In the genomic region with DNA sequence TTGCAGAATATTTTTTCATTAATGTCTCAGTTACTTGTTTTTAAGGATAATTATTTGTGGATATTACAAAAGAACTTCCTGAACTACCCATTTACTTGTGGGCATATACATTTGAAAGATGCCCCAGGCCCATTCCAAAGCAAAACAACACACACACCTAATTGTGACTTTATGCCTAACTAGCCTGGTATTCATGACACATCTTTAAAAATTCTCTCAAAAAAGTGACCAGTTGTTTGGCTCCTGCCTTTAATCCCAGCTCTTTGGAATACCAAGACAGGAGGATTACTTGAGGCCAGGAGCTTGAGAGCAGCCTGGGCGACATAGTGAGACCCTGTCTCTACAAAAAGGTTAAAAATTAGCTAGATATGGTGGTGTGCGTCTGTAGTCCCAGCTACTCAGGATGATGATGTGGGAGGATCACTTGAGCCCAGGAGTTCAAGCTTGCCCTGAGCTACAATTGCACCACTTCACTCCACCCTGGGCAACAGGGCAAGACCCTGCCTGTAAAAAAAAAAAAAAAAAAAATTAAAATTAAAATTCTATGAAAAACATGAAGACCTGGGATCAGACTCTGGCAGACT, we compare ENCODE assay signal across 15 cellular contexts. TPM values are rescaled to one million over a fixed set of nuclear protein-coding genes. Genes with fewer than 3 reads are reported as not detected.
DNase-seq lines count a peak whose midpoint lies in the region; ATAC-seq, FAIRE-seq and TF ChIP-seq lines count a peak whose summit lies in the region.
"Had no signal": no experiment of that assay in that cellular context is flagged by ENCODE, and none has a peak within 500 bp of the region (broad histone marks: within the 10 kb centered on the region; RNA-seq: fewer than 3 reads in every experiment).

No MANE protein-coding gene starts in this region.

- no peaks in the 10 kb centered on the region for H4K20me1 ChIP-seq in astrocyte (ENCODE audit: insufficient read depth, low read length)

- H3K9ac ChIP-seq in astrocyte (ENCODE audit: low read length) = peak overlapping the region; percentile 54

- peak overlapping the region in 7 of 10 donors; percentile 13 to 79 (median 54) for H3K27ac ChIP-seq in heart right ventricle
- H3K27ac ChIP-seq in astrocyte (ENCODE audit: low read depth, low read length) = peak overlapping the region; percentile 99
- peak overlapping the region; percentile 65 to 68 for H3K27ac ChIP-seq in right atrium auricular region
- peak overlapping the region; percentile 79 for H3K27ac ChIP-seq in vagina
- H3K27ac ChIP-seq: neutrophil had no signal

- WGBS in heart right ventricle, 2 donors = 56 to 92% methylated on average over 2 of the region's 2 CpGs

- no peaks in the 10 kb centered on the region for H3K79me2 ChIP-seq in astrocyte (ENCODE audit: insufficient read depth, low read length)

- H3K36me3 ChIP-seq in heart right ventricle (no peaks in the 10 kb centered on the region), astrocyte (ENCODE audit: insufficient read depth, low read length) (no peaks in the 10 kb centered on the region), right atrium auricular region (no peaks in the 10 kb centered on the region), vagina (no peaks in the 10 kb centered on the region)
- H3K36me3 ChIP-seq: neutrophil, uterus had no signal

- no peaks in the 10 kb centered on the region for H3K36me3 Mint-ChIP-seq in astrocyte (ENCODE audit: low read depth, unreplicated experiment)
- H3K36me3 Mint-ChIP-seq: activated naive CD4-positive, alpha-beta T cell treated with anti-CD3 and anti-CD28 coated beads, Interleukin-2, amount 50 U/mL, for 72 hours had no signal

- peak overlapping the region; percentile 12 for H3K4me2 ChIP-seq in astrocyte (ENCODE audit: low read length)

- intact Hi-C loops in heart right ventricle (cut with DNase I) = no loop called here
- intact Hi-C loops in left ventricle myocardium superior (cut with micrococcal nuclease) = no loop called here
- intact Hi-C loops in vagina (cut with DNase I) = no loop called here

- peaks cover 0 to 38% (median 10%) of the 10 kb centered on the region in 9 donors for H3K4me1 ChIP-seq in heart right ventricle
- H3K4me1 ChIP-seq in astrocyte (ENCODE audit: insufficient read depth, low read length) = peaks cover 41% of the 10 kb centered on the region
- H3K4me1 ChIP-seq in right atrium auricular region = peaks cover 0 to 12% of the 10 kb centered on the region in 2 donors
- peaks cover 26% of the 10 kb centered on the region for H3K4me1 ChIP-seq in vagina

- no peaks in the 10 kb centered on the region for H3K9me3 ChIP-seq in heart right ventricle
- H3K9me3 ChIP-seq in astrocyte (ENCODE audit: insufficient read depth, low read depth, low read length) = no peaks in the 10 kb centered on the region
- no peaks in the 10 kb centered on the region for H3K9me3 ChIP-seq in right atrium auricular region
- H3K9me3 ChIP-seq in vagina = no peaks in the 10 kb centered on the region
- H3K9me3 ChIP-seq: neutrophil, uterus had no signal

- H3K27me3 ChIP-seq in heart right ventricle (no peaks in the 10 kb centered on the region), astrocyte (ENCODE audit: insufficient read depth, low read length) (no peaks in the 10 kb centered on the region), right atrium auricular region (no peaks in the 10 kb centered on the region), vagina (no peaks in the 10 kb centered on the region)
- H3K27me3 ChIP-seq: neutrophil, uterus had no signal

- H3K27ac Mint-ChIP-seq in astrocyte (ENCODE audit: unreplicated experiment) = peak overlapping the region; percentile 90
- H3K27ac Mint-ChIP-seq: activated naive CD4-positive, alpha-beta T cell treated with anti-CD3 and anti-CD28 coated beads, Interleukin-2, amount 50 U/mL, for 72 hours had no signal

- FAIRE-seq in astrocyte (lab: Jason Lieb, UNC) (no peak), frontal cortex (lab: Jason Lieb, UNC) (no peak)
- FAIRE-seq: endometrium, islet of Langerhans had no signal

- H3K4me1 Mint-ChIP-seq in astrocyte (ENCODE audit: low read depth, unreplicated experiment) = peaks cover 41% of the 10 kb centered on the region

- H3K4me3 Mint-ChIP-seq in astrocyte (ENCODE audit: unreplicated experiment) = peak overlapping the region; percentile 15

- ATAC-seq in heart right ventricle (peak in 1 of 8 donors; percentile 20), left ventricle myocardium superior (no peak)
- ATAC-seq: activated naive CD4-positive, alpha-beta T cell treated with anti-CD3 and anti-CD28 coated beads, Interleukin-2, amount 50 U/mL, for 72 hours had no signal

- H3K27me3 Mint-ChIP-seq in astrocyte (ENCODE audit: low read depth, unreplicated experiment) = no peaks in the 10 kb centered on the region

- TF ChIP-seq CTCF in heart right ventricle (IDR thresholded peaks at IDR 0.05) = no peak
- no peak for TF ChIP-seq CTCF in astrocyte (IDR thresholded peaks at IDR 0.05; ENCODE audit: insufficient read depth, low read depth, low read length)
- no peak for TF ChIP-seq CTCF in right atrium auricular region (IDR thresholded peaks at IDR 0.05)
- TF ChIP-seq CTCF in vagina (IDR thresholded peaks at IDR 0.05) = no peak

- no peak for TF ChIP-seq POLR2A in vagina (IDR thresholded peaks at IDR 0.05)

- H2AFZ ChIP-seq in astrocyte (ENCODE audit: low read depth, low read length) = peak overlapping the region; percentile 18

- H3K9me3 Mint-ChIP-seq in astrocyte (ENCODE audit: unreplicated experiment) = no peaks in the 10 kb centered on the region
- H3K9me3 Mint-ChIP-seq: activated naive CD4-positive, alpha-beta T cell treated with anti-CD3 and anti-CD28 coated beads, Interleukin-2, amount 50 U/mL, for 72 hours had no signal

- in situ Hi-C loops in G401 (cut with HindIII; ENCODE audit: low sequenced_read_pairs) = no loop called here

- H3K4me3 ChIP-seq in heart right ventricle (no peak overlapping the region), astrocyte (ENCODE audit: insufficient read depth, low read depth, low read length) (no peak overlapping the region), right atrium auricular region (no peak overlapping the region), vagina (no peak overlapping the region)
- H3K4me3 ChIP-seq: uterus had no signal

- DNase-seq in heart right ventricle (no peak), left ventricle myocardium superior (no peak), astrocyte (ENCODE audit: low read depth) (peak; percentile 68), right atrium auricular region (ENCODE audit: low spot score) (no peak), vagina (ENCODE audit: extremely low spot score in 2 of 2) (no peak), amygdala (lab: John Stamatoyannopoulos, UW) (no peak), frontal cortex (ENCODE audit: low spot score in 2 of 2) (no peak), G401 (ENCODE audit: low spot score) (no peak)
- DNase-seq: MM.1S, NCI-H524 treated with DMSO at 0.1 percent for 48 hours, uterus had no signal

RNA-seq across cellular contexts. Expression of gene SLC4A7, which starts 51.7 kb away (rescaled TPM):
- total RNA-seq in heart right ventricle (10 to 100 TPM in 8 of 10 donors, 1 to 10 TPM in 2; 8.0 to 18.7 (median 13.1) TPM), left ventricle myocardium superior (19.2 TPM), astrocyte (66.7 and 68.7 TPM in 2 replicates), right atrium auricular region (10 to 100 TPM; 14.4 to 25.6 TPM), vagina (61.1 TPM), frontal cortex (658 TPM)
- 1 to 10 TPM; 3.0 to 3.3 TPM for polyA plus RNA-seq in heart right ventricle
- total RNA-seq in G401 (2014; rRNA removed; shearing (Covaris generic)) = 15.7 and 27.0 TPM in 2 replicates
